8 cellular contexts compared by ENCODE assay signal in genomic region chr6:118934461-118935330, GRCh38. TPM values are rescaled to one million over a fixed set of nuclear protein-coding genes. Genes with fewer than 3 reads are reported as not detected.
DNase-seq lines count a peak whose midpoint lies in the region; ATAC-seq and TF ChIP-seq lines count a peak whose summit lies in the region.

Gene MCM9 (minus strand): TSS chr6:118935159. CDS start chr6:118931723, 3,436 bp downstream.

- no peaks in the 10 kb centered on the region for H3K9me3 ChIP-seq in transverse colon

- no peaks in the 10 kb centered on the region for H3K27me3 ChIP-seq in transverse colon

- ATAC-seq in HG02678 (IDR thresholded peaks at IDR 0.05; ENCODE audit: unreplicated experiment), result peak; percentile 93
- peak; percentile 98 for ATAC-seq in activated naive CD8-positive, alpha-beta T cell treated with anti-CD3 and anti-CD28 coated beads, Interleukin-2, amount 50 U/mL, for 24 hours

- TF ChIP-seq POLR2A in transverse colon (IDR thresholded peaks at IDR 0.05), result peak; percentile 48

- peaks cover 0 to 16% (median 10%) of the 10 kb centered on the region in 4 donors for H3K4me1 ChIP-seq in transverse colon

- H3K36me3 ChIP-seq in transverse colon, result peaks cover 0 to 14% (median 1%) of the 10 kb centered on the region in 4 donors

- peaks cover 15% of the 10 kb centered on the region for H3K9me3 Mint-ChIP-seq in activated naive CD8-positive, alpha-beta T cell treated with anti-CD3 and anti-CD28 coated beads, Interleukin-2, amount 50 U/mL, for 24 hours

- WGBS in transverse colon (ENCODE audit: low coverage in 1 of 2), 2 donors, result 1% methylated on average over 72 of the region's 95 CpGs; no CpG with 5 or more reads in 1 of the 2 donors

- peak within 1 kb of the TSS; percentile 86 for H3K4me3 Mint-ChIP-seq in activated naive CD8-positive, alpha-beta T cell treated with anti-CD3 and anti-CD28 coated beads, Interleukin-2, amount 50 U/mL, for 24 hours

- peak within 1 kb of the TSS; percentile 97 to 99 (median 98) for H3K27ac ChIP-seq in transverse colon

- intact Hi-C loops in cardiac septum (cut with DNase I), result loop anchor here (1.0 kb wide), 1 partner anchor 41 kb away; no protein-coding TSS in a partner anchor
- intact Hi-C loops in transverse colon (cut with DNase I; ENCODE audit: low total_unique reads), result loop anchor here (5.0 kb wide), 1 partner anchor 37 kb away; no protein-coding TSS in a partner anchor

- H3K4me3 ChIP-seq in GM12875 (ENCODE audit: low read depth, low read length) (peak within 1 kb of the TSS; percentile 64), transverse colon (peak within 1 kb of the TSS; percentile 66 to 97 (median 84))

- in situ Hi-C loops in transverse colon (cut with MboI; ENCODE audit: low pct_ligation_motif_present in 1 of 4, low pct_unique_long_range_greater_than_20kb in 1 of 4, low sequenced_read_pairs in 3 of 4), result no loop called here

- TF ChIP-seq EP300 in transverse colon (IDR thresholded peaks at IDR 0.05; ENCODE audit: low read depth), result no peak

- H3K4me1 Mint-ChIP-seq in activated naive CD8-positive, alpha-beta T cell treated with anti-CD3 and anti-CD28 coated beads, Interleukin-2, amount 50 U/mL, for 24 hours, result peaks cover 30% of the 10 kb centered on the region

- H3K27ac Mint-ChIP-seq in activated naive CD8-positive, alpha-beta T cell treated with anti-CD3 and anti-CD28 coated beads, Interleukin-2, amount 50 U/mL, for 24 hours, result peak within 1 kb of the TSS; percentile 90

- no peaks in the 10 kb centered on the region for H3K27me3 Mint-ChIP-seq in activated naive CD8-positive, alpha-beta T cell treated with anti-CD3 and anti-CD28 coated beads, Interleukin-2, amount 50 U/mL, for 24 hours

- DNase-seq in NCI-H1105 treated with DMSO at 0.1 percent for 48 hours (lab: John Stamatoyannopoulos, UW), result peak; percentile 91
- DNase-seq in SW480 (ENCODE audit: low spot score), result peak; percentile 85
- peak; percentile 94 for DNase-seq in activated naive CD8-positive, alpha-beta T cell treated with anti-CD3 and anti-CD28 coated beads, Interleukin-2, amount 50 U/mL, for 24 hours
- DNase-seq in cardiac septum (ENCODE audit: low spot score), result peak; percentile 96
- peak; percentile 85 for DNase-seq in pons (ENCODE audit: low spot score)
- DNase-seq in transverse colon, result peak; percentile 94

- TF ChIP-seq CTCF in GM12875 (IDR thresholded peaks at IDR 0.05; ENCODE audit: borderline replicate concordance, insufficient read depth, low read depth, low read length) (no peak), transverse colon (IDR thresholded peaks at IDR 0.05) (no peak)

- peaks cover 41% of the 10 kb centered on the region for H3K36me3 Mint-ChIP-seq in activated naive CD8-positive, alpha-beta T cell treated with anti-CD3 and anti-CD28 coated beads, Interleukin-2, amount 50 U/mL, for 24 hours (ENCODE audit: low read depth)

RNA-seq across cellular contexts. Expression of gene MCM9, which starts in this region (rescaled TPM):
- total RNA-seq in cardiac septum (6.8 TPM), transverse colon (10 to 100 TPM in 3 of 4 donors, 1 to 10 TPM in 1; 5.2 to 27.6 (median 19.0) TPM)

Comparison
In these comparisons a context has a peak if more than half of its experiments do, and no peak if none do; other contexts are left out.
1. Peak in every context shown above with its lines: DNase-seq, ATAC-seq, H3K4me3 ChIP-seq and H3K27ac ChIP-seq.